Comparison of ENCODE assay signal across 2 cellular contexts in the genomic region with DNA sequence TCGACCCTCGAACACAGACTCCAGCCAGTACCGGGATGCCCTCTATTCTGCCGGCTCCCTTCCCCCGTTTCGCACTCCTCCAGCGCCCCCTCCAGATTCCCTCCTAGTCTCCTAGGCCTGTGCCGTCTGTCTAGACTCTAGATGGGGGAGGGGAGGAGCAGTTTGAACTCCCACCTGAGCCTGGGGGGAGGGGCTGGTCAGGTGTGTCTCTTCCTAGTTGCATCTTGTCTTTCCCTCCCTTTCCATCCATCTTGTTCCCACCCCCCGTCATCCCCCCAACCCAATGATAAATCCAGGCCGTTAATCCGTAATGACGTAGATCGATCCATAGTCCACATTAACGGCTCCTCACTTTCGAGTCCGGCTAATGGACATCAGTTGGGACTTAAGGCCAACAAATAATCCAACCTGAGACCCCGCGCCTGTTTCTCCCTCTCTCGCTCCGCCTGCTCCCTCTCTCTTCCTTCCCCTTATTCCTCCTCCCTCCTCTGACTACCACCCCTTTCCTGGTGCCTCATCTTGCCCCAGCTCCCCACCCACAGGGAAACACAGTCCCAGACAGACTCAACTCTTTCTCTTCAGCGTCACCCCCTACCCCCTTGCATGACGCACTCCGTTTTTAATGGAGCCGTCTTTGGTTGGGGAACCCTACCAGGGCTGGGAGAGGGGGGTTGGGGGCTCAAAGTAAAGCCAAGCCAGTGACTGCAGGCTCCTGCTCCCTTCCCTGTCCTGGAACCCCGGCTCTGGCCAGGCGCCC.
TF ChIP-seq lines count a peak whose summit lies in the region.

No MANE protein-coding gene starts in this region.

TF ChIP-seq in HepG2, 621 proteins besides CTCF, POLR2A, EP300 and RAD21:
- TF ChIP-seq NFRKB (IDR thresholded peaks at IDR 0.05) (no peak), KLF15 (CRISPR knock-in tag; IDR thresholded peaks at IDR 0.05; ENCODE audit: borderline replicate concordance) (no peak), ZNF782 (CRISPR knock-in tag; IDR thresholded peaks at IDR 0.05; ENCODE audit: borderline replicate concordance) (no peak), ZBTB7A (CRISPR knock-in tag; IDR thresholded peaks at IDR 0.05) (no peak), ZNF570 (CRISPR knock-in tag; IDR thresholded peaks at IDR 0.05; ENCODE audit: borderline replicate concordance) (no peak), ARNTL (CRISPR knock-in tag; IDR thresholded peaks at IDR 0.05) (no peak), ZNF354B (CRISPR knock-in tag; IDR thresholded peaks at IDR 0.05) (no peak), ZNF775 (CRISPR knock-in tag; IDR thresholded peaks at IDR 0.05; ENCODE audit: borderline replicate concordance) (no peak), TRIM24 (CRISPR knock-in tag; IDR thresholded peaks at IDR 0.05) (no peak), ZNF879 (CRISPR knock-in tag; IDR thresholded peaks at IDR 0.05) (no peak), ERF (CRISPR knock-in tag; IDR thresholded peaks at IDR 0.05) (no peak)
- TF ChIP-seq, protein P1, sequence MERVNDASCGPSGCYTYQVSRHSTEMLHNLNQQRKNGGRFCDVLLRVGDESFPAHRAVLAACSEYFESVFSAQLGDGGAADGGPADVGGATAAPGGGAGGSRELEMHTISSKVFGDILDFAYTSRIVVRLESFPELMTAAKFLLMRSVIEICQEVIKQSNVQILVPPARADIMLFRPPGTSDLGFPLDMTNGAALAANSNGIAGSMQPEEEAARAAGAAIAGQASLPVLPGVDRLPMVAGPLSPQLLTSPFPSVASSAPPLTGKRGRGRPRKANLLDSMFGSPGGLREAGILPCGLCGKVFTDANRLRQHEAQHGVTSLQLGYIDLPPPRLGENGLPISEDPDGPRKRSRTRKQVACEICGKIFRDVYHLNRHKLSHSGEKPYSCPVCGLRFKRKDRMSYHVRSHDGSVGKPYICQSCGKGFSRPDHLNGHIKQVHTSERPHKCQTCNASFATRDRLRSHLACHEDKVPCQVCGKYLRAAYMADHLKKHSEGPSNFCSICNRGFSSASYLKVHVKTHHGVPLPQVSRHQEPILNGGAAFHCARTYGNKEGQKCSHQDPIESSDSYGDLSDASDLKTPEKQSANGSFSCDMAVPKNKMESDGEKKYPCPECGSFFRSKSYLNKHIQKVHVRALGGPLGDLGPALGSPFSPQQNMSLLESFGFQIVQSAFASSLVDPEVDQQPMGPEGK (CRISPR knock-in tag; IDR thresholded peaks at IDR 0.05): no peak
- TF ChIP-seq, protein P2, sequence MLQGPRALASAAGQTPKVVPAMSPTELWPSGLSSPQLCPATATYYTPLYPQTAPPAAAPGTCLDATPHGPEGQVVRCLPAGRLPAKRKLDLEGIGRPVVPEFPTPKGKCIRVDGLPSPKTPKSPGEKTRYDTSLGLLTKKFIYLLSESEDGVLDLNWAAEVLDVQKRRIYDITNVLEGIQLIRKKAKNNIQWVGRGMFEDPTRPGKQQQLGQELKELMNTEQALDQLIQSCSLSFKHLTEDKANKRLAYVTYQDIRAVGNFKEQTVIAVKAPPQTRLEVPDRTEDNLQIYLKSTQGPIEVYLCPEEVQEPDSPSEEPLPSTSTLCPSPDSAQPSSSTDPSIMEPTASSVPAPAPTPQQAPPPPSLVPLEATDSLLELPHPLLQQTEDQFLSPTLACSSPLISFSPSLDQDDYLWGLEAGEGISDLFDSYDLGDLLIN (CRISPR knock-in tag; IDR thresholded peaks at IDR 0.05; ENCODE audit: borderline replicate concordance): no peak
- TF ChIP-seq, protein P3, sequence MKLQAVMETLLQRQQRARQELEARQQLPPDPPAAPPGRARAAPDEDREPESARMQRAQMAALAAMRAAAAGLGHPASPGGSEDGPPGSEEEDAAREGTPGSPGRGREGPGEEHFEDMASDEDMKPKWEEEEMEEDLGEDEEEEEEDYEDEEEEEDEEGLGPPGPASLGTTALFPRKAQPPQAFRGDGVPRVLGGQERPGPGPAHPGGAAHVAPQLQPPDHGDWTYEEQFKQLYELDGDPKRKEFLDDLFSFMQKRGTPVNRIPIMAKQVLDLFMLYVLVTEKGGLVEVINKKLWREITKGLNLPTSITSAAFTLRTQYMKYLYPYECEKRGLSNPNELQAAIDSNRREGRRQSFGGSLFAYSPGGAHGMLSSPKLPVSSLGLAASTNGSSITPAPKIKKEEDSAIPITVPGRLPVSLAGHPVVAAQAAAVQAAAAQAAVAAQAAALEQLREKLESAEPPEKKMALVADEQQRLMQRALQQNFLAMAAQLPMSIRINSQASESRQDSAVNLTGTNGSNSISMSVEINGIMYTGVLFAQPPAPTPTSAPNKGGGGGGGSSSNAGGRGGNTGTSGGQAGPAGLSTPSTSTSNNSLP (IDR thresholded peaks at IDR 0.05; ENCODE audit: low read depth, low read length): no peak
- TF ChIP-seq, protein P4, sequence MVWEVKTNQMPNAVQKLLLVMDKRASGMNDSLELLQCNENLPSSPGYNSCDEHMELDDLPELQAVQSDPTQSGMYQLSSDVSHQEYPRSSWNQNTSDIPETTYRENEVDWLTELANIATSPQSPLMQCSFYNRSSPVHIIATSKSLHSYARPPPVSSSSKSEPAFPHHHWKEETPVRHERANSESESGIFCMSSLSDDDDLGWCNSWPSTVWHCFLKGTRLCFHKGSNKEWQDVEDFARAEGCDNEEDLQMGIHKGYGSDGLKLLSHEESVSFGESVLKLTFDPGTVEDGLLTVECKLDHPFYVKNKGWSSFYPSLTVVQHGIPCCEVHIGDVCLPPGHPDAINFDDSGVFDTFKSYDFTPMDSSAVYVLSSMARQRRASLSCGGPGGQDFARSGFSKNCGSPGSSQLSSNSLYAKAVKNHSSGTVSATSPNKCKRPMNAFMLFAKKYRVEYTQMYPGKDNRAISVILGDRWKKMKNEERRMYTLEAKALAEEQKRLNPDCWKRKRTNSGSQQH (CRISPR knock-in tag; IDR thresholded peaks at IDR 0.05; ENCODE audit: low read depth): no peak
- TF ChIP-seq, protein P5, sequence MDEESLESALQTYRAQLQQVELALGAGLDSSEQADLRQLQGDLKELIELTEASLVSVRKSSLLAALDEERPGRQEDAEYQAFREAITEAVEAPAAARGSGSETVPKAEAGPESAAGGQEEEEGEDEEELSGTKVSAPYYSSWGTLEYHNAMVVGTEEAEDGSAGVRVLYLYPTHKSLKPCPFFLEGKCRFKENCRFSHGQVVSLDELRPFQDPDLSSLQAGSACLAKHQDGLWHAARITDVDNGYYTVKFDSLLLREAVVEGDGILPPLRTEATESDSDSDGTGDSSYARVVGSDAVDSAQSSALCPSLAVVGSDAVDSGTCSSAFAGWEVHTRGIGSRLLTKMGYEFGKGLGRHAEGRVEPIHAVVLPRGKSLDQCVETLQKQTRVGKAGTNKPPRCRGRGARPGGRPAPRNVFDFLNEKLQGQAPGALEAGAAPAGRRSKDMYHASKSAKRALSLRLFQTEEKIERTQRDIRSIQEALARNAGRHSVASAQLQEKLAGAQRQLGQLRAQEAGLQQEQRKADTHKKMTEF (CRISPR knock-in tag; IDR thresholded peaks at IDR 0.05): no peak

TF ChIP-seq in SK-N-SH, 30 proteins besides CTCF, POLR2A, EP300 and RAD21:
- TF ChIP-seq FOXJ3 (CRISPR knock-in tag; IDR thresholded peaks at IDR 0.05) (no peak), TAF1 (IDR thresholded peaks at IDR 0.05; ENCODE audit: borderline replicate concordance, low read depth, low read length) (no peak), CHD2 (IDR thresholded peaks at IDR 0.05; ENCODE audit: low read length, partially characterized antibody) (no peak), SIN3A (IDR thresholded peaks at IDR 0.05; ENCODE audit: borderline replicate concordance, low read depth, low read length) (no peak)
- TF ChIP-seq, protein P6, sequence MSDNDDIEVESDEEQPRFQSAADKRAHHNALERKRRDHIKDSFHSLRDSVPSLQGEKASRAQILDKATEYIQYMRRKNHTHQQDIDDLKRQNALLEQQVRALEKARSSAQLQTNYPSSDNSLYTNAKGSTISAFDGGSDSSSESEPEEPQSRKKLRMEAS (IDR thresholded peaks at IDR 0.05; ENCODE audit: low read depth): no peak
